ENCODE assay signal across 21 cellular contexts in the genomic region with DNA sequence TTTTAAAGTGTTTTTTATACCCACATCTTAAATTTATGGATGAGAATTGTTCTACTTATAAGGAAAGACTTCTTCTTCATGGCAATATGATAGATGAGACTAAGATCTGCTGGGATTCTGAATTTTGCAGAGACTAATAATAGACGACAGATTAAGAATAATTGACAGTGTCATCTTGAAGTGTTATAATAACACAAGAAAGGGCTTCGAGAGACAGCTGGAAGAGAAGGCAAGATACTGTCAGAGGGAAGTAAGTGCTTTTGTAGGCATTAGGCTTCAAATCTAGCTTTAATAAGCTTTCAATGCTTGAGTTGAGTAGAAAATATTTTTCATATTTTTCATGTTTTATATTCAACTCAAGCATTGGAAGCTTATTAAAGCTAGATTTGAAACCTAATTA.
"Had no signal": no experiment of that assay in that cellular context is flagged by ENCODE, and none has a peak within 500 bp of the region (broad histone marks: within the 10 kb centered on the region; RNA-seq: fewer than 3 reads in every experiment).

No MANE protein-coding gene starts in this region.

- H3K36me3 ChIP-seq: colonic mucosa, esophagus muscularis mucosa, esophagus squamous epithelium, gastrocnemius medialis, gastroesophageal sphincter, heart left ventricle had no signal

- H3K27ac ChIP-seq: colonic mucosa, coronary artery, dorsolateral prefrontal cortex, epithelial cell of prostate, esophagus muscularis mucosa, esophagus squamous epithelium, foreskin keratinocyte, gastrocnemius medialis, gastroesophageal sphincter, heart left ventricle had no signal

- H3K4me1 ChIP-seq: colonic mucosa, esophagus muscularis mucosa, esophagus squamous epithelium, foreskin keratinocyte, gastrocnemius medialis, gastroesophageal sphincter, heart left ventricle had no signal

- H3K27me3 ChIP-seq: colonic mucosa, dorsolateral prefrontal cortex, esophagus muscularis mucosa, esophagus squamous epithelium, foreskin keratinocyte, gastrocnemius medialis, gastroesophageal sphincter, heart left ventricle had no signal

- H3K4me3 ChIP-seq: colonic mucosa, coronary artery, dorsolateral prefrontal cortex, esophagus muscularis mucosa, esophagus squamous epithelium, gastrocnemius medialis, gastroesophageal sphincter, heart left ventricle had no signal

- H3K9me3 ChIP-seq: colonic mucosa, esophagus muscularis mucosa, esophagus squamous epithelium, gastrocnemius medialis, heart left ventricle had no signal

- DNase-seq: colonic mucosa; cortex of kidney; dermis blood vessel endothelial cell; dorsolateral prefrontal cortex; effector CD4-positive, alpha-beta T cell; effector CD8-positive, alpha-beta T cell; effector memory CD4-positive, alpha-beta T cell; effector memory CD8-positive, alpha-beta T cell; endodermal cell; erythroblast; esophagus squamous epithelium; foreskin fibroblast; foreskin keratinocyte; foreskin melanocyte; gastrocnemius medialis; glutamatergic neuron; heart left ventricle had no signal
